1 cellular context compared by ENCODE assay signal in genomic region chr19:12756150-12756883, GRCh38.
TF ChIP-seq lines count a peak whose summit lies in the region.

No MANE protein-coding gene starts in this region.

TF ChIP-seq in HepG2, 621 proteins besides CTCF, POLR2A, EP300 and RAD21:
- TF ChIP-seq ZNF121 (CRISPR knock-in tag; IDR thresholded peaks at IDR 0.05) = peak; percentile 36; the same call in 1 of the 2 replicates
- no peak for TF ChIP-seq ZNF496 (CRISPR knock-in tag; IDR thresholded peaks at IDR 0.05; ENCODE audit: insufficient replicate concordance)
- no peak for TF ChIP-seq PAWR (CRISPR knock-in tag; IDR thresholded peaks at IDR 0.05; ENCODE audit: borderline replicate concordance)
- TF ChIP-seq ZFYVE20 (CRISPR knock-in tag; IDR thresholded peaks at IDR 0.05; ENCODE audit: borderline replicate concordance, low read depth) = no peak
- TF ChIP-seq ZMAT5 (CRISPR knock-in tag; IDR thresholded peaks at IDR 0.05; ENCODE audit: borderline replicate concordance, low read depth) = no peak
